In the genomic region with DNA sequence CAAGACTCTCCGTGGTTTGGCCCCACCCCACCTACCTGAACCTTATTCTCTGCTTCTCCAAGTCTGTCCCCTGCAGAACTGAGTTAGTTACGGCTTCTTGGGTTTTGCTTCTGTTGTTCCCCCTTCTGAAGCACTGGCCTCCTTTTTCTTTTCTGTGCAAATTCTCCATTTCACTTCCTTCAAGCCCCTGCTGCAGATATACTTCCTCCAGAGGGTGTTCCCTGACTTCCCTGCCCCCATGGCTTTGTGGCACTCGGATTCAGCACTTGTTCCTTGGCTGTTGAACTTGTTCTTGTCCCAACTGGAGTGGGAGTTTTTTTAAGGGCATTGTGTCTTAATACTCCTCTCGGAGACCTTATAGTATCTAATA, we compare ENCODE assay signal across 10 cellular contexts. TPM values are rescaled to one million over a fixed set of nuclear protein-coding genes. Genes with fewer than 3 reads are reported as not detected.
DNase-seq lines count a peak whose midpoint lies in the region; ATAC-seq and TF ChIP-seq lines count a peak whose summit lies in the region.
"Had no signal": no experiment of that assay in that cellular context is flagged by ENCODE, and none has a peak within 500 bp of the region (broad histone marks: within the 10 kb centered on the region; RNA-seq: fewer than 3 reads in every experiment).

No MANE protein-coding gene starts in this region.

- H3K27me3 ChIP-seq in IMR-90 (ENCODE audit: control insufficient read depth, insufficient read depth, low read length) = peaks cover 10% of the 10 kb centered on the region
- H3K27me3 ChIP-seq in mucosa of rectum (ENCODE audit: control insufficient read depth in 2 of 2, insufficient read depth in 2 of 2, low read length in 2 of 2) = peaks cover 0 to 3% of the 10 kb centered on the region in 2 donors
- no peaks in the 10 kb centered on the region for H3K27me3 ChIP-seq in testis
- H3K27me3 ChIP-seq in ascending aorta = no peaks in the 10 kb centered on the region

- H3K4me2 ChIP-seq in IMR-90 (ENCODE audit: low read depth, low read length) = peak overlapping the region; percentile 99

- ATAC-seq in IMR-90 (ENCODE audit: low read depth) (no peak), HG03095 (IDR thresholded peaks at IDR 0.05; ENCODE audit: unreplicated experiment) (no peak)
- ATAC-seq in central memory CD8-positive, alpha-beta T cell (replicated peaks; ENCODE audit: extremely low read depth, poor library complexity, severe bottlenecking) = no peak

- no peaks in the 10 kb centered on the region for H3K9me3 Mint-ChIP-seq in central memory CD8-positive, alpha-beta T cell

- peak overlapping the region; percentile 74 for H3K4me3 Mint-ChIP-seq in central memory CD8-positive, alpha-beta T cell

- TF ChIP-seq CTCF in IMR-90 (conservative IDR thresholded peaks at IDR 0.05; ENCODE audit: low read depth, low read length) (no peak), testis (IDR thresholded peaks at IDR 0.05) (no peak), ascending aorta (IDR thresholded peaks at IDR 0.05) (no peak)

- peaks cover 16% of the 10 kb centered on the region for H3K36me3 Mint-ChIP-seq in central memory CD8-positive, alpha-beta T cell (ENCODE audit: insufficient read depth)

- CTCF ChIA-PET in IMR-90 (lab: Yijun Ruan, JAX) = interaction anchor here (1.4 kb wide), 1 partner anchor 10 kb away, joined by 3 read pairs; no protein-coding TSS in a partner anchor

- H3K56ac ChIP-seq in IMR-90 (ENCODE audit: extremely low read depth, insufficient read depth, low read length) = no peak overlapping the region

- H3K4me1 ChIP-seq in IMR-90 (ENCODE audit: control insufficient read depth, insufficient read depth, low read length) = peaks cover 7% of the 10 kb centered on the region
- H3K4me1 ChIP-seq in mucosa of rectum (ENCODE audit: control insufficient read depth in 2 of 2, insufficient read depth in 2 of 2, low read length in 2 of 2) = peaks cover 21 to 23% of the 10 kb centered on the region in 2 donors
- H3K4me1 ChIP-seq in testis = peaks cover 34% of the 10 kb centered on the region
- peaks cover 3 to 11% of the 10 kb centered on the region in 2 donors for H3K4me1 ChIP-seq in ascending aorta

- H3K4me3 ChIP-seq in IMR-90 (ENCODE audit: insufficient read depth, low read depth, low read length) (peak overlapping the region; percentile 72; the same call in 1 of the 2 replicates), mucosa of rectum (ENCODE audit: low read length in 2 of 2) (peak overlapping the region; percentile 31 to 88), testis (no peak overlapping the region), ascending aorta (peak overlapping the region in 1 of 2 donors; percentile 99)

- no peak overlapping the region for H2BK120ac ChIP-seq in IMR-90 (ENCODE audit: low read depth, low read length)

- peak overlapping the region; percentile 79; the same call in 1 of the 2 replicates for H3K23ac ChIP-seq in IMR-90 (ENCODE audit: low read depth, low read length)

- in situ Hi-C loops in IMR-90 (cut with MboI; ENCODE audit: low sequenced_read_pairs) = no loop called here

- peak overlapping the region; percentile 87; the same call in 1 of the 2 replicates for H3K9ac ChIP-seq in IMR-90 (ENCODE audit: low read depth, low read length)
- peak overlapping the region; percentile 49 to 84 for H3K9ac ChIP-seq in mucosa of rectum (ENCODE audit: low read depth in 1 of 2, low read length in 2 of 2)

- H3K9me1 ChIP-seq in IMR-90 (ENCODE audit: insufficient read depth, low read length) = peaks cover 9% of the 10 kb centered on the region; the same call in 1 of the 2 replicates

- peaks cover 42% of the 10 kb centered on the region for H4K20me1 ChIP-seq in IMR-90 (ENCODE audit: insufficient read depth, low read length)

- H3K9me3 ChIP-seq in IMR-90 (ENCODE audit: control insufficient read depth, insufficient read depth, low read length) = no peaks in the 10 kb centered on the region
- H3K9me3 ChIP-seq in mucosa of rectum (ENCODE audit: control insufficient read depth in 2 of 2, low read length in 2 of 2) = no peaks in the 10 kb centered on the region
- H3K9me3 ChIP-seq in testis = no peaks in the 10 kb centered on the region
- H3K9me3 ChIP-seq in ascending aorta = no peaks in the 10 kb centered on the region

- POLR2A ChIA-PET in IMR-90 (lab: Charles Lee; ENCODE audit: unreplicated experiment) = no interaction called here

- H3K4ac ChIP-seq in IMR-90 (ENCODE audit: low read depth, low read length) = no peak overlapping the region

- no peak for TF ChIP-seq RAD21 in IMR-90 (IDR thresholded peaks at IDR 0.05; ENCODE audit: low read length)

- no peak overlapping the region for H3K14ac ChIP-seq in IMR-90 (replicated peaks; ENCODE audit: low read depth, low read length)

- H4K91ac ChIP-seq in IMR-90 (ENCODE audit: insufficient read depth, low read depth, low read length) = no peak overlapping the region

- H2BK5ac ChIP-seq in IMR-90 (ENCODE audit: low read depth, low read length, poor library complexity, severe bottlenecking) = no peak overlapping the region

- dilution Hi-C loops in IMR-90 (cut with HindIII; ENCODE audit: low sequenced_read_pairs, unreplicated experiment) = no loop called here

- no peak overlapping the region for H3K18ac ChIP-seq in IMR-90 (ENCODE audit: low read depth, low read length)

- no peak for TF ChIP-seq POLR2A in IMR-90 (IDR thresholded peaks at IDR 0.05; ENCODE audit: low read depth, low read length)
- TF ChIP-seq POLR2A in testis (IDR thresholded peaks at IDR 0.05) = no peak

- H3K27ac Mint-ChIP-seq in central memory CD8-positive, alpha-beta T cell (ENCODE audit: low read depth) = peak overlapping the region; percentile 21

- H2AK9ac ChIP-seq in IMR-90 (replicated peaks; ENCODE audit: low read depth, low read length, poor library complexity) = peak overlapping the region; percentile 21

- H3K36me3 ChIP-seq in IMR-90 (ENCODE audit: control insufficient read depth, insufficient read depth, low read length) (peaks cover 13% of the 10 kb centered on the region), mucosa of rectum (ENCODE audit: control insufficient read depth in 2 of 2, insufficient read depth in 2 of 2, low read length in 2 of 2) (peaks cover 8 to 11% of the 10 kb centered on the region in 2 donors), testis (ENCODE audit: low read depth, missing control alignments) (no peaks in the 10 kb centered on the region), ascending aorta (peaks cover 0 to 7% of the 10 kb centered on the region in 2 donors)

- no peak overlapping the region for H2BK15ac ChIP-seq in IMR-90 (ENCODE audit: low read depth, low read length)

- peaks cover 29% of the 10 kb centered on the region for H3K4me1 Mint-ChIP-seq in central memory CD8-positive, alpha-beta T cell

- H3K27me3 Mint-ChIP-seq in central memory CD8-positive, alpha-beta T cell = no peaks in the 10 kb centered on the region

- BruUV-seq in IMR-90 (replicated peaks; lab: Mats Ljungman, UMichigan) = no TSS peak

- 49% methylated on average over 2 of the region's 4 CpGs; no CpG with 5 or more reads in 1 of the 2 experiments for WGBS in IMR-90 (ENCODE audit: extremely low coverage in 2 of 2, insufficient read length in 1 of 2), 2 experiments
- WGBS in testis, 2 donors = 32 to 47% methylated on average over 4 of the region's 4 CpGs

- no peak overlapping the region for H2AFZ ChIP-seq in IMR-90 (replicated peaks; ENCODE audit: low read length, poor library complexity)

- no peak overlapping the region for H4K5ac ChIP-seq in IMR-90 (ENCODE audit: low read depth, low read length)

- DNase-seq in AML-193 (lab: John Stamatoyannopoulos, UW) (peak; percentile 13 to 28), IMR-90 (no peak), inferior parietal cortex (ENCODE audit: extremely low spot score) (no peak), testis (no peak), ascending aorta (ENCODE audit: low spot score in 2 of 2) (no peak)
- no peak for DNase-seq in central memory CD8-positive, alpha-beta T cell (ENCODE audit: low spot score in 2 of 2)
- DNase-seq: aorta, NCI-H1105 had no signal

- H3K27ac ChIP-seq in IMR-90 (ENCODE audit: insufficient read depth, low read length) (0 out of 2 replicates have a peak overlapping the region, but pooled peaks have one; percentile 58), mucosa of rectum (ENCODE audit: low read depth in 2 of 2, low read length in 2 of 2) (peak overlapping the region; percentile 34 to 84), testis (peak overlapping the region in 1 of 2 donors; percentile 35), ascending aorta (no peak overlapping the region)

- H4K8ac ChIP-seq in IMR-90 (ENCODE audit: low read depth in 2 of 2, low read length in 2 of 2) = no peak overlapping the region; a peak in 1 of 4 replicates

- H2AK5ac ChIP-seq in IMR-90 (ENCODE audit: low read depth, low read length) = no peak overlapping the region

- H2BK20ac ChIP-seq in IMR-90 (ENCODE audit: low read depth, low read length) = no peak overlapping the region

- intact Hi-C loops in IMR-90 (cut with micrococcal nuclease) = no loop called here
- intact Hi-C loops in testis (cut with DNase I; ENCODE audit: low total_unique reads) = no loop called here
- intact Hi-C loops in ascending aorta (cut with DNase I) = loop anchor here (5.0 kb wide), 1 partner anchor 335 kb away; no protein-coding TSS in a partner anchor

- peaks cover 41 to 51% of the 10 kb centered on the region in 2 experiments for H3K79me1 ChIP-seq in IMR-90 (ENCODE audit: low read depth in 1 of 2, low read length in 2 of 2)

TF ChIP-seq in IMR-90, 13 proteins besides CTCF, POLR2A, EP300 and RAD21:
- no peak for TF ChIP-seq CEBPB (IDR thresholded peaks at IDR 0.05; ENCODE audit: low read depth, low read length)

RNA-seq across cellular contexts. Expression of gene ZBTB34, which starts 2.0 kb away (rescaled TPM):
- 2.7 and 3.9 TPM in 2 replicates for total RNA-seq in IMR-90 (2012; rRNA removed)
- polyA plus RNA-seq in IMR-90 (2012; rRNA removed) = 2.8 and 3.1 TPM in 2 replicates
- 1.1 and 1.8 TPM in 2 replicates for polyA plus RNA-seq in IMR-90 (2012; cell fraction: cytosol; rRNA removed)
- 2.1 and 6.2 TPM in 2 replicates for polyA plus RNA-seq in IMR-90 (2012; cell fraction: nucleus; rRNA removed; ENCODE audit: low replicate concordance)
- 10 to 100 TPM; 14.0 to 14.6 TPM for total RNA-seq in testis
- polyA plus RNA-seq in testis (ENCODE audit: insufficient read depth, low read depth, low replicate concordance) = 6.2 TPM
- total RNA-seq in ascending aorta = 8.9 TPM

RNA-seq across cellular contexts. Expression of gene RALGPS1, which starts 52.1 kb away (rescaled TPM):
- total RNA-seq in IMR-90 (2012; rRNA removed) = 0.90 and 2.5 TPM in 2 replicates
- 1.5 and 2.8 TPM in 2 replicates for polyA plus RNA-seq in IMR-90 (2012; rRNA removed)
- polyA plus RNA-seq in IMR-90 (2012; cell fraction: cytosol; rRNA removed) = 0.37 and 1.1 TPM in 2 replicates
- polyA plus RNA-seq in IMR-90 (2012; cell fraction: nucleus; rRNA removed; ENCODE audit: low replicate concordance) = 3.3 and 7.7 TPM in 2 replicates
- total RNA-seq in testis = 10 to 100 TPM; 36.9 to 48.6 TPM
- polyA plus RNA-seq in testis (ENCODE audit: insufficient read depth, low read depth, low replicate concordance) = 35.9 TPM
- 9.8 TPM for total RNA-seq in ascending aorta

RNA-seq across cellular contexts. Expression of gene ZBTB43, which starts 57.6 kb away (rescaled TPM):
- 12.2 and 15.1 TPM in 2 replicates for total RNA-seq in IMR-90 (2012; rRNA removed)
- polyA plus RNA-seq in IMR-90 (2012; rRNA removed) = 4.1 and 4.5 TPM in 2 replicates
- 1.6 and 2.2 TPM in 2 replicates for polyA plus RNA-seq in IMR-90 (2012; cell fraction: cytosol; rRNA removed)
- polyA plus RNA-seq in IMR-90 (2012; cell fraction: nucleus; rRNA removed; ENCODE audit: low replicate concordance) = 3.0 and 7.5 TPM in 2 replicates
- total RNA-seq in testis = 10 to 100 TPM; 40.3 to 40.6 TPM
- polyA plus RNA-seq in testis (ENCODE audit: insufficient read depth, low read depth, low replicate concordance) = 32.7 TPM
- 2.4 TPM for total RNA-seq in ascending aorta

Comparison
In these comparisons a context has a peak if more than half of its experiments do, and no peak if none do; other contexts are left out.
1. DNase-seq: peak in AML-193 (2 of 2); none in IMR-90 (single experiment), central memory CD8-positive, alpha-beta T cell (0 of 2), inferior parietal cortex (single experiment), testis (single experiment) and ascending aorta (0 of 2).
2. H3K27ac ChIP-seq: peak in IMR-90 (single experiment) and mucosa of rectum (2 of 2); none in ascending aorta (0 of 2).
3. H3K4me3 ChIP-seq: peak in IMR-90 (single experiment) and mucosa of rectum (2 of 2); none in testis (0 of 2).